8 cellular contexts compared by ENCODE assay signal in the genomic region with DNA sequence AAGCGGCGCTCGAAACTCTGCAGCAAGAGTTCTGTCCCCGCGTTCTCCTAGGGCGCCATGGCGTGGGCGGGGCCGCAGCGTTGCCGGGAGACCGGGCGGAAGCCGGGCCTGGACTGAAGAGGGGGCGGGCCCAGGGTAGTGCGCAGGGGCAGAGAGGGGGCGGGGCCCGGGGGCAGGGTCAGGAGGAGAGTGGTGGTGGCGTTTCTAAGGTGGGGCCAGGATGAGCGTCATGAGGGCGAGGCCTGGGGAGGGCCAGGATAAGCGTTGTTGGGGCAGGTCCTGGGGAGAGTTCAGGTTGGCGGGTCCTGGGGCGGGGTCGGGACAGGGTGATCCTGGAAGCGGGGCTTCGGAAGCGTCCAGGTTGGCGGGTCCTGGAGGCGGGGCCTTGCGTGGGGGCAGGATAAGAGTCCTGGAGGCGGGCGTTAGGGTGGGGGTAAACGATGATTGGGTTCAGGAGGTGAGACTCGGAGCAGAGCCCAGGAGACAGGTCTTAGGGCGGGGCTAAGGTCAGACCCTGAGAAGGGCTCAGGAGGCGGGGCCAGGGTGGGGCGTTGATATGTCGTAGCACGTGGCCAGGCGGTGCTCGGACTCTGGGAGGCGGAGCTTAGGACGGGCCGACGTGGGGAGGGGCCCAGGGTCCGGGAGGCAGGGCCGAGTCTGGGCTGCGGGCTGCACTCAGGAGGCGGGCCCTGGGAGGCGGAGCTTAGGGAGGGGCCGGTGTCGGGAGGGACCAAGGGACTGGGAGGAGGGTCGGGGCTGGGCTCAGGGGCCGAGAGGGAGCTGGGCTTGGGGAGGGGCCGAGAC.
DNase-seq lines count a peak whose midpoint lies in the region; ATAC-seq and TF ChIP-seq lines count a peak whose summit lies in the region.
"Not testable (repeated sequence)": the region's sequence is repeated elsewhere in the genome, so short reads cannot be mapped to it uniquely, and the experiment has no call there.

No MANE protein-coding gene starts in this region.

- H3K4me3 ChIP-seq in LNCaP clone FGC (ENCODE audit: low read depth, low read length) = peak overlapping the region; percentile 82
- peak overlapping the region; percentile 60 for H3K4me3 ChIP-seq in fibroblast of pulmonary artery (replicated peaks; ENCODE audit: low read depth, low read length)

- peaks cover 11% of the 10 kb centered on the region for H3K27me3 Mint-ChIP-seq in nephron (ENCODE audit: low read depth)

- ATAC-seq in stimulated activated naive CD8-positive, alpha-beta T cell treated with anti-CD3 and anti-CD28 coated beads, Interleukin-15, Interleukin-2, amounts not matched to agents 100 U/mL and 50 U/mL, for 24 hours = peak; percentile 100

- not testable (repeated sequence) for H3K4me1 Mint-ChIP-seq in nephron

- TF ChIP-seq CTCF in LNCaP clone FGC (IDR thresholded peaks at IDR 0.05; ENCODE audit: control insufficient read depth, extremely low read depth, insufficient read depth); fibroblast of pulmonary artery (IDR thresholded peaks at IDR 0.05; ENCODE audit: low read length, missing control alignments); nephron (IDR thresholded peaks at IDR 0.05; ENCODE audit: unreplicated experiment in 3 of 3): not testable (repeated sequence)

- peak overlapping the region; percentile 78 to 90 (median 89) for H3K27ac Mint-ChIP-seq in nephron

- not testable (repeated sequence) for H3K36me3 Mint-ChIP-seq in nephron (ENCODE audit: low read depth)

- H3K9me3 Mint-ChIP-seq in nephron = not testable (repeated sequence)

- DNase-seq in EH (ENCODE audit: low read depth) (peak; percentile 99), H4 (ENCODE audit: low spot score) (peak; percentile 98), LNCaP clone FGC (ENCODE audit: low read depth) (peak; percentile 97), RPMI8226 (peak; percentile 96), fibroblast of pulmonary artery (ENCODE audit: low read depth) (peak; percentile 99)
- DNase-seq in activated effector memory CD4-positive, alpha-beta T cell treated with Interleukin-2 at 50 U/mL for 16 hours = peak; percentile 98
- peak; percentile 99 for DNase-seq in stimulated activated naive CD8-positive, alpha-beta T cell treated with anti-CD3 and anti-CD28 coated beads, Interleukin-15, Interleukin-2, amounts not matched to agents 100 U/mL and 50 U/mL, for 24 hours

- H3K4me3 Mint-ChIP-seq in nephron = peak overlapping the region; percentile 91 to 96 (median 93)

Comparison
In these comparisons a context has a peak if more than half of its experiments do, and no peak if none do; other contexts are left out.
1. Peak in every context shown above with its lines: DNase-seq, ATAC-seq and H3K4me3 ChIP-seq.